Comparison of ENCODE assay signal across 14 cellular contexts in genomic region chr5:157116483-157116954, GRCh38. TPM values are rescaled to one million over a fixed set of nuclear protein-coding genes. Genes with fewer than 3 reads are reported as not detected.
A peak's percentile ranks its signal among the peaks of the same experiment; 100 is the strongest.
DNase-seq lines count a peak whose midpoint lies in the region; ATAC-seq and TF ChIP-seq lines count a peak whose summit lies in the region.
"Had no signal": no experiment of that assay in that cellular context is flagged by ENCODE, and none has a peak within 500 bp of the region (broad histone marks: within the 10 kb centered on the region; RNA-seq: fewer than 3 reads in every experiment).

No MANE protein-coding gene starts in this region.

- ATAC-seq in GM21786 (IDR thresholded peaks at IDR 0.05; ENCODE audit: unreplicated experiment) (peak; percentile 74), HG03565 (IDR thresholded peaks at IDR 0.05; ENCODE audit: unreplicated experiment) (peak; percentile 63)
- ATAC-seq: foreskin keratinocyte, lower lobe of right lung had no signal

- peaks cover 5% of the 10 kb centered on the region for H3K27me3 Mint-ChIP-seq in neural progenitor cell (ENCODE audit: insufficient read depth, low read depth)
- H3K27me3 Mint-ChIP-seq: central memory CD8-positive, alpha-beta T cell had no signal

- peaks cover 2% of the 10 kb centered on the region for H3K36me3 Mint-ChIP-seq in neural progenitor cell

- H3K27me3 ChIP-seq in spleen (replicated peaks in 1 of 7), result no peaks in the 10 kb centered on the region
- no peaks in the 10 kb centered on the region for H3K27me3 ChIP-seq in right atrium auricular region
- H3K27me3 ChIP-seq in neural progenitor cell, result no peaks in the 10 kb centered on the region
- H3K27me3 ChIP-seq: BLaER1 treated with 17β-estradiol and CSF1 and Interleukin-3, amounts not matched to agents 10 nM and 100 nM; foreskin keratinocyte had no signal

- peaks cover 6% of the 10 kb centered on the region for H3K4me1 Mint-ChIP-seq in neural progenitor cell

- intact Hi-C loops in spleen (cut with DNase I; ENCODE audit: low total_unique reads), result no loop called here

- H3K36me3 ChIP-seq in spleen, result no peaks in the 10 kb centered on the region
- H3K36me3 ChIP-seq in right atrium auricular region, result no peaks in the 10 kb centered on the region
- H3K36me3 ChIP-seq in neural progenitor cell, result no peaks in the 10 kb centered on the region
- H3K36me3 ChIP-seq: lower lobe of right lung had no signal

- peaks cover 0 to 10% (median 0%) of the 10 kb centered on the region in 6 donors for H3K4me1 ChIP-seq in spleen
- peaks cover 0 to 12% of the 10 kb centered on the region in 2 donors for H3K4me1 ChIP-seq in right atrium auricular region
- H3K4me1 ChIP-seq in neural progenitor cell, result no peaks in the 10 kb centered on the region
- H3K4me1 ChIP-seq: foreskin keratinocyte, lower lobe of right lung had no signal

- peak; percentile 1 for DNase-seq in stimulated activated naive CD4-positive, alpha-beta T cell treated with Interleukin-2 at 50 U/mL for 16 hours (lab: John Stamatoyannopoulos, UW)
- no peak for DNase-seq in stimulated activated naive CD4-positive, alpha-beta T cell (lab: John Stamatoyannopoulos, UW)
- no peak for DNase-seq in H4 (ENCODE audit: low spot score)
- DNase-seq in spleen, result no peak
- no peak for DNase-seq in right atrium auricular region (ENCODE audit: low spot score)
- DNase-seq in neural progenitor cell (ENCODE audit: low spot score), result no peak
- DNase-seq: foreskin keratinocyte, lower lobe of right lung, NCI-H1436 had no signal

- no peak overlapping the region for H3K9ac ChIP-seq in neural progenitor cell
- H3K9ac ChIP-seq: BLaER1 treated with 17β-estradiol and CSF1 and Interleukin-3, amounts not matched to agents 10 nM and 100 nM had no signal

- H3K27ac Mint-ChIP-seq in neural progenitor cell, result no peak overlapping the region

- no peak overlapping the region for H3K4me3 Mint-ChIP-seq in neural progenitor cell
- H3K4me3 Mint-ChIP-seq: central memory CD8-positive, alpha-beta T cell had no signal

- peaks cover 5% of the 10 kb centered on the region for H3K9me3 Mint-ChIP-seq in neural progenitor cell

- H3K9me3 ChIP-seq in spleen, result peaks cover 0 to 11% (median 7%) of the 10 kb centered on the region in 8 donors
- H3K9me3 ChIP-seq in right atrium auricular region, result peaks cover 0 to 5% of the 10 kb centered on the region in 2 donors
- no peaks in the 10 kb centered on the region for H3K9me3 ChIP-seq in neural progenitor cell (ENCODE audit: low read depth)

- H3K4me2 ChIP-seq in neural progenitor cell, result no peak overlapping the region
- H3K4me2 ChIP-seq: BLaER1 treated with 17β-estradiol and CSF1 and Interleukin-3, amounts not matched to agents 10 nM and 100 nM had no signal

- TF ChIP-seq CTCF in spleen (IDR thresholded peaks at IDR 0.05 in 8 of 11, conservative IDR thresholded peaks at IDR 0.05 in 3 of 11), result no peak
- no peak for TF ChIP-seq CTCF in right atrium auricular region (IDR thresholded peaks at IDR 0.05)
- no peak for TF ChIP-seq CTCF in neural progenitor cell (IDR thresholded peaks at IDR 0.05)

- H3K27ac ChIP-seq in spleen (no peak overlapping the region), right atrium auricular region (no peak overlapping the region), neural progenitor cell (no peak overlapping the region)
- H3K27ac ChIP-seq: BLaER1 treated with 17β-estradiol and CSF1 and Interleukin-3, amounts not matched to agents 10 nM and 100 nM; foreskin keratinocyte; lower lobe of right lung; RWPE1 had no signal

- H3K4me3 ChIP-seq in spleen (no peak overlapping the region), right atrium auricular region (no peak overlapping the region), neural progenitor cell (no peak overlapping the region)
- H3K4me3 ChIP-seq: BLaER1 treated with 17β-estradiol and CSF1 and Interleukin-3, amounts not matched to agents 10 nM and 100 nM; lower lobe of right lung had no signal

- TF ChIP-seq POLR2A in spleen (IDR thresholded peaks at IDR 0.05), result no peak

- H3F3A ChIP-seq in neural progenitor cell (ENCODE audit: low read depth), result no peaks in the 10 kb centered on the region

- no peaks in the 10 kb centered on the region for H4K20me1 ChIP-seq in neural progenitor cell (ENCODE audit: low read depth)
- H4K20me1 ChIP-seq: BLaER1 treated with 17β-estradiol and CSF1 and Interleukin-3, amounts not matched to agents 10 nM and 100 nM had no signal

- no peak overlapping the region for H2AFZ ChIP-seq in neural progenitor cell (replicated peaks)

- WGBS in spleen, 5 donors, result 63 to 74% (median 68%) methylated on average over 6 of the region's 6 CpGs

- no peaks in the 10 kb centered on the region for H3K79me2 ChIP-seq in neural progenitor cell (ENCODE audit: low read depth)

RNA-seq across cellular contexts. Expression of gene HAVCR2, which starts 7.7 kb away (rescaled TPM):
- total RNA-seq in H4 (2014; rRNA removed; shearing (Covaris generic)), result 0.02 TPM in 1 of 2 replicates, not detected in the other
- 10 to 100 TPM; 17.2 to 37.8 (median 35.7) TPM for total RNA-seq in spleen
- 10 to 100 TPM in 2 of 3 donors, 1 to 10 TPM in 1; 7.8 to 11.5 (median 10.6) TPM for polyA plus RNA-seq in spleen
- 1 to 10 TPM; 1.8 to 3.7 TPM for total RNA-seq in right atrium auricular region
- total RNA-seq in neural progenitor cell (ENCODE audit: low replicate concordance), result 0.19 and 0.37 TPM in 2 replicates
- total RNA-seq: foreskin keratinocyte had no signal
- polyA plus RNA-seq: foreskin keratinocyte had no signal

RNA-seq across cellular contexts. Expression of gene MED7, which starts 26.1 kb away (rescaled TPM):
- total RNA-seq in H4 (2014; rRNA removed; shearing (Covaris generic)), result 10.4 and 20.0 TPM in 2 replicates
- total RNA-seq in spleen (10 to 100 TPM in 6 of 7 donors, 1 to 10 TPM in 1; 9.5 to 15.9 (median 14.6) TPM), right atrium auricular region (1 to 10 TPM; 6.2 to 6.8 TPM), neural progenitor cell (ENCODE audit: low replicate concordance) (18.6 and 32.5 TPM in 2 replicates)
- polyA plus RNA-seq in spleen, result 10 to 100 TPM; 22.8 to 27.0 (median 23.5) TPM

RNA-seq across cellular contexts. Expression of gene GARIN3, which starts 49.5 kb away (rescaled TPM):
- not detected in 2 replicates for total RNA-seq in H4 (2014; rRNA removed; shearing (Covaris generic))
- not detected for total RNA-seq in spleen
- not detected for polyA plus RNA-seq in spleen
- total RNA-seq in right atrium auricular region, result not detected
- not detected in 2 replicates for total RNA-seq in neural progenitor cell (ENCODE audit: low replicate concordance)
- total RNA-seq: foreskin keratinocyte, lower lobe of right lung had no signal
- polyA plus RNA-seq: foreskin keratinocyte had no signal

RNA-seq across cellular contexts. Expression of gene HAVCR1, which starts 57.6 kb away (rescaled TPM):
- total RNA-seq in H4 (2014; rRNA removed; shearing (Covaris generic)), result 0.04 and 0.29 TPM in 2 replicates
- total RNA-seq in spleen (1 to 10 TPM in 2 of 7 donors, under 1 TPM in 2, not detected in 3; 0.52 to 1.5 (median 1.0) TPM), right atrium auricular region (not detected), neural progenitor cell (ENCODE audit: low replicate concordance) (not detected in 2 replicates)
- polyA plus RNA-seq in spleen, result not detected
- total RNA-seq: foreskin keratinocyte, lower lobe of right lung had no signal
- polyA plus RNA-seq: foreskin keratinocyte had no signal
